ENCODE assay signal across 1 cellular context in the genomic region with DNA sequence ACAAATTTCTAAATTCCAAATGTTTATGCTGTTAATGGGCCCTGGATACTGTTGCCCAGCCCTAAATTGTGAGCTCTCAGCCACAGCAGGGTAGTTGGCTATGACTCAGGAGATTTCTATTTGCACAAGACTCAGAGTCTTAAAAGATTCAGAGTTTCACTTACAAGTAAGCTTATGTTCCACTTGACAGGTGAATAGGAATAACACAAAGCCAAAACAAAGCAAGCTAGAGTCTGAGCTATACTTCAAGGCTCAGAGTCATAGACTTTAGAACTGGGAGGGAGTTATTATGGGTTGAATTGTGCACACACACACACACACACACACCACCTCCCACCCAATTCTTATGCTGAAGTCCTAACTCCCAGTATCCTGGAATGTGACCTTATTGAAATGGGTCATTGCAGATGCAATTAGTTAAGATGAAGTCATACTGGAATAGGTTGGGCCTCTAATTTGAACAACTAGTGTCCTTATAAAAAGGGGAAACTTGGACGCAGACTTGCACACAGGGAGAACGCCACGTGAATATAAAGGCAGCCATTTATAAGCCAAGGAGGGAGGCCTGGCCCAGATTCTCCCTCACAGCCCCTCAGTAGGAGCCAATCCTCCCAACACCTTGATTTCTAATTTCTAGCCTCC.
A peak's percentile ranks its signal among the peaks of the same experiment; 100 is the strongest.
TF ChIP-seq lines count a peak whose summit lies in the region.

No MANE protein-coding gene starts in this region.

TF ChIP-seq in HEK293, 187 proteins besides CTCF, POLR2A, EP300 and RAD21 (continued from another document and continues in another):
- TF ChIP-seq, protein P1, sequence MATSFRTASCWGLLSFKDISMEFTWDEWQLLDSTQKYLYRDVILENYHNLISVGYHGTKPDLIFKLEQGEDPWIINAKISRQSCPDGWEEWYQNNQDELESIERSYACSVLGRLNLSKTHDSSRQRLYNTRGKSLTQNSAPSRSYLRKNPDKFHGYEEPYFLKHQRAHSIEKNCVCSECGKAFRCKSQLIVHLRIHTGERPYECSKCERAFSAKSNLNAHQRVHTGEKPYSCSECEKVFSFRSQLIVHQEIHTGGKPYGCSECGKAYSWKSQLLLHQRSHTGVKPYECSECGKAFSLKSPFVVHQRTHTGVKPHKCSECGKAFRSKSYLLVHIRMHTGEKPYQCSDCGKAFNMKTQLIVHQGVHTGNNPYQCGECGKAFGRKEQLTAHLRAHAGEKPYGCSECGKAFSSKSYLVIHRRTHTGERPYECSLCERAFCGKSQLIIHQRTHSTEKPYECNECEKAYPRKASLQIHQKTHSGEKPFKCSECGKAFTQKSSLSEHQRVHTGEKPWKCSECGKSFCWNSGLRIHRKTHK (tag by site-specific recombination; IDR thresholded peaks at IDR 0.05): no peak
- TF ChIP-seq ZNF529 (tag by site-specific recombination; IDR thresholded peaks at IDR 0.05; ENCODE audit: insufficient replicate concordance): no peak
- peak; percentile 69 for TF ChIP-seq MYNN (tag by site-specific recombination; IDR thresholded peaks at IDR 0.05; ENCODE audit: borderline replicate concordance)
- no peak for TF ChIP-seq ZNF426 (tag by site-specific recombination; IDR thresholded peaks at IDR 0.05)
- no peak for TF ChIP-seq ZNF473 (tag by site-specific recombination; IDR thresholded peaks at IDR 0.05)
- no peak for TF ChIP-seq ZNF654 (tag by site-specific recombination; IDR thresholded peaks at IDR 0.05; ENCODE audit: low read depth)
- TF ChIP-seq ZNF433 (tag by site-specific recombination; IDR thresholded peaks at IDR 0.05; ENCODE audit: low read depth): no peak
- no peak for TF ChIP-seq ZNF19 (tag by site-specific recombination; IDR thresholded peaks at IDR 0.05; ENCODE audit: low read depth)
- peak; percentile 87 for TF ChIP-seq ZNF629 (tag by site-specific recombination; IDR thresholded peaks at IDR 0.05)
- TF ChIP-seq ZNF138 (tag by site-specific recombination; IDR thresholded peaks at IDR 0.05; ENCODE audit: borderline replicate concordance): no peak
- peak; percentile 82; the same call in 1 of the 2 replicates for TF ChIP-seq ZNF501 (tag by site-specific recombination; IDR thresholded peaks at IDR 0.05)
- TF ChIP-seq RBAK (tag by site-specific recombination; IDR thresholded peaks at IDR 0.05): no peak
- no peak for TF ChIP-seq ZNF837 (tag by site-specific recombination; IDR thresholded peaks at IDR 0.05)
- TF ChIP-seq, protein P2, sequence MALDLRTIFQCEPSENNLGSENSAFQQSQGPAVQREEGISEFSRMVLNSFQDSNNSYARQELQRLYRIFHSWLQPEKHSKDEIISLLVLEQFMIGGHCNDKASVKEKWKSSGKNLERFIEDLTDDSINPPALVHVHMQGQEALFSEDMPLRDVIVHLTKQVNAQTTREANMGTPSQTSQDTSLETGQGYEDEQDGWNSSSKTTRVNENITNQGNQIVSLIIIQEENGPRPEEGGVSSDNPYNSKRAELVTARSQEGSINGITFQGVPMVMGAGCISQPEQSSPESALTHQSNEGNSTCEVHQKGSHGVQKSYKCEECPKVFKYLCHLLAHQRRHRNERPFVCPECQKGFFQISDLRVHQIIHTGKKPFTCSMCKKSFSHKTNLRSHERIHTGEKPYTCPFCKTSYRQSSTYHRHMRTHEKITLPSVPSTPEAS (tag by site-specific recombination; IDR thresholded peaks at IDR 0.05): peak; percentile 82
- TF ChIP-seq ZNF10 (tag by site-specific recombination; IDR thresholded peaks at IDR 0.05): no peak
- TF ChIP-seq GLIS2 (tag by site-specific recombination; IDR thresholded peaks at IDR 0.05): peak; percentile 36; the same call in 1 of the 2 replicates
- TF ChIP-seq GFI1B (tag by site-specific recombination; IDR thresholded peaks at IDR 0.05): peak; percentile 43; the same call in 1 of the 2 replicates
- peak; percentile 77 for TF ChIP-seq TRIM28 (IDR thresholded peaks at IDR 0.05; ENCODE audit: borderline replicate concordance, low read length)
- TF ChIP-seq ZBTB48 (tag by site-specific recombination; IDR thresholded peaks at IDR 0.05): no peak
- no peak for TF ChIP-seq OVOL3 (tag by site-specific recombination; IDR thresholded peaks at IDR 0.05)
- TF ChIP-seq, protein P3, sequence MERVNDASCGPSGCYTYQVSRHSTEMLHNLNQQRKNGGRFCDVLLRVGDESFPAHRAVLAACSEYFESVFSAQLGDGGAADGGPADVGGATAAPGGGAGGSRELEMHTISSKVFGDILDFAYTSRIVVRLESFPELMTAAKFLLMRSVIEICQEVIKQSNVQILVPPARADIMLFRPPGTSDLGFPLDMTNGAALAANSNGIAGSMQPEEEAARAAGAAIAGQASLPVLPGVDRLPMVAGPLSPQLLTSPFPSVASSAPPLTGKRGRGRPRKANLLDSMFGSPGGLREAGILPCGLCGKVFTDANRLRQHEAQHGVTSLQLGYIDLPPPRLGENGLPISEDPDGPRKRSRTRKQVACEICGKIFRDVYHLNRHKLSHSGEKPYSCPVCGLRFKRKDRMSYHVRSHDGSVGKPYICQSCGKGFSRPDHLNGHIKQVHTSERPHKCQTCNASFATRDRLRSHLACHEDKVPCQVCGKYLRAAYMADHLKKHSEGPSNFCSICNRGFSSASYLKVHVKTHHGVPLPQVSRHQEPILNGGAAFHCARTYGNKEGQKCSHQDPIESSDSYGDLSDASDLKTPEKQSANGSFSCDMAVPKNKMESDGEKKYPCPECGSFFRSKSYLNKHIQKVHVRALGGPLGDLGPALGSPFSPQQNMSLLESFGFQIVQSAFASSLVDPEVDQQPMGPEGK (tag by site-specific recombination; IDR thresholded peaks at IDR 0.05): peak; percentile 61
- TF ChIP-seq, protein P4, sequence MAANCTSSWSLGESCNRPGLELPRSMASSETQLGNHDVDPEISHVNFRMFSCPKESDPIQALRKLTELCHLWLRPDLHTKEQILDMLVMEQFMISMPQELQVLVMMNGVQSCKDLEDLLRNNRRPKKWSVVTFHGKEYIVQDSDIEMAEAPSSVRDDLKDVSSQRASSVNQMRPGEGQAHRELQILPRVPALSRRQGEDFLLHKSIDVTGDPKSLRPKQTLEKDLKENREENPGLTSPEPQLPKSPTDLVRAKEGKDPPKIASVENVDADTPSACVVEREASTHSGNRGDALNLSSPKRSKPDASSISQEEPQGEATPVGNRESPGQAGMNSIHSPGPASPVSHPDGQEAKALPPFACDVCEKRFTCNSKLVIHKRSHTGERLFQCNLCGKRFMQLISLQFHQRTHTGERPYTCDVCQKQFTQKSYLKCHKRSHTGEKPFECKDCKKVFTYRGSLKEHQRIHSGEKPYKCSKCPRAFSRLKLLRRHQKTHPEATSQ (tag by site-specific recombination; IDR thresholded peaks at IDR 0.05): no peak
- TF ChIP-seq ZNF324 (tag by site-specific recombination; IDR thresholded peaks at IDR 0.05): 0 out of 2 replicates have a peak, but pooled peaks have one; percentile 49
- TF ChIP-seq, protein P5, sequence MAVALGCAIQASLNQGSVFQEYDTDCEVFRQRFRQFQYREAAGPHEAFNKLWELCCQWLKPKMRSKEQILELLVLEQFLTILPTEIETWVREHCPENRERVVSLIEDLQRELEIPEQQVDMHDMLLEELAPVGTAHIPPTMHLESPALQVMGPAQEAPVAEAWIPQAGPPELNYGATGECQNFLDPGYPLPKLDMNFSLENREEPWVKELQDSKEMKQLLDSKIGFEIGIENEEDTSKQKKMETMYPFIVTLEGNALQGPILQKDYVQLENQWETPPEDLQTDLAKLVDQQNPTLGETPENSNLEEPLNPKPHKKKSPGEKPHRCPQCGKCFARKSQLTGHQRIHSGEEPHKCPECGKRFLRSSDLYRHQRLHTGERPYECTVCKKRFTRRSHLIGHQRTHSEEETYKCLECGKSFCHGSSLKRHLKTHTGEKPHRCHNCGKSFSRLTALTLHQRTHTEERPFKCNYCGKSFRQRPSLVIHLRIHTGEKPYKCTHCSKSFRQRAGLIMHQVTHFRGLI (tag by site-specific recombination; IDR thresholded peaks at IDR 0.05): no peak
- TF ChIP-seq ZBTB8A (tag by site-specific recombination; IDR thresholded peaks at IDR 0.05): 0 out of 2 replicates have a peak, but pooled peaks have one; percentile 16
- TF ChIP-seq, protein P6, sequence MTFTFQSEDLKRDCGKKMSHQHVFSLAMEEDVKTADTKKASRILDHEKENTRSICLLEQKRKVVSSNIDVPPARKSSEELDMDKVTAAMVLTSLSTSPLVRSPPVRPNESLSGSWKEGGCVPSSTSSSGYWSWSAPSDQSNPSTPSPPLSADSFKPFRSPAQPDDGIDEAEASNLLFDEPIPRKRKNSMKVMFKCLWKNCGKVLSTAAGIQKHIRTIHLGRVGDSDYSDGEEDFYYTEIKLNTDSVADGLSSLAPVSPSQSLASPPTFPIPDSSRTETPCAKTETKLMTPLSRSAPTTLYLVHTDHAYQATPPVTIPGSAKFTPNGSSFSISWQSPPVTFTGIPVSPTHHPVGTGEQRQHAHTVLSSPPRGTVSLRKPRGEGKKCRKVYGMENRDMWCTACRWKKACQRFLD (tag by site-specific recombination; IDR thresholded peaks at IDR 0.05): no peak
- TF ChIP-seq ZNF558 (tag by site-specific recombination; IDR thresholded peaks at IDR 0.05): peak; percentile 64
- TF ChIP-seq KLF8 (tag by site-specific recombination; IDR thresholded peaks at IDR 0.05): peak; percentile 75
- peak; percentile 26; the same call in 1 of the 2 replicates for TF ChIP-seq ZBTB20 (tag by site-specific recombination; IDR thresholded peaks at IDR 0.05)
- no peak for TF ChIP-seq ZNF114 (tag by site-specific recombination; IDR thresholded peaks at IDR 0.05)
- no peak for TF ChIP-seq ZNF670 (tag by site-specific recombination; IDR thresholded peaks at IDR 0.05; ENCODE audit: low read depth)
- TF ChIP-seq KLF16 (tag by site-specific recombination; IDR thresholded peaks at IDR 0.05): no peak
- TF ChIP-seq, protein P7, sequence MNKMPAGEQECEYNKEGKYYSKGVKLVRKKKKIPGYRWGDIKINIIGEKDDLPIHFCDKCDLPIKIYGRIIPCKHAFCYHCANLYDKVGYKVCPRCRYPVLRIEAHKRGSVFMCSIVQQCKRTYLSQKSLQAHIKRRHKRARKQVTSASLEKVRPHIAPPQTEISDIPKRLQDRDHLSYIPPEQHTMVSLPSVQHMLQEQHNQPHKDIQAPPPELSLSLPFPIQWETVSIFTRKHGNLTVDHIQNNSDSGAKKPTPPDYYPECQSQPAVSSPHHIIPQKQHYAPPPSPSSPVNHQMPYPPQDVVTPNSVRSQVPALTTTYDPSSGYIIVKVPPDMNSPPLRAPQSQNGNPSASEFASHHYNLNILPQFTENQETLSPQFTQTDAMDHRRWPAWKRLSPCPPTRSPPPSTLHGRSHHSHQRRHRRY (tag by site-specific recombination; IDR thresholded peaks at IDR 0.05): no peak
- 0 out of 2 replicates have a peak, but pooled peaks have one; percentile 69 for TF ChIP-seq BCL11A (tag by site-specific recombination; IDR thresholded peaks at IDR 0.05; ENCODE audit: low read depth)
- TF ChIP-seq ZNF677 (tag by site-specific recombination; IDR thresholded peaks at IDR 0.05): no peak
- TF ChIP-seq, protein P8, sequence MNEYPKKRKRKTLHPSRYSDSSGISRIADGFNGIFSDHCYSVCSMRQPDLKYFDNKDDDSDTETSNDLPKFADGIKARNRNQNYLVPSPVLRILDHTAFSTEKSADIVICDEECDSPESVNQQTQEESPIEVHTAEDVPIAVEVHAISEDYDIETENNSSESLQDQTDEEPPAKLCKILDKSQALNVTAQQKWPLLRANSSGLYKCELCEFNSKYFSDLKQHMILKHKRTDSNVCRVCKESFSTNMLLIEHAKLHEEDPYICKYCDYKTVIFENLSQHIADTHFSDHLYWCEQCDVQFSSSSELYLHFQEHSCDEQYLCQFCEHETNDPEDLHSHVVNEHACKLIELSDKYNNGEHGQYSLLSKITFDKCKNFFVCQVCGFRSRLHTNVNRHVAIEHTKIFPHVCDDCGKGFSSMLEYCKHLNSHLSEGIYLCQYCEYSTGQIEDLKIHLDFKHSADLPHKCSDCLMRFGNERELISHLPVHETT (tag by site-specific recombination; IDR thresholded peaks at IDR 0.05): peak; percentile 80
- TF ChIP-seq ZNF747 (tag by site-specific recombination; IDR thresholded peaks at IDR 0.05): no peak
- TF ChIP-seq, protein P9, sequence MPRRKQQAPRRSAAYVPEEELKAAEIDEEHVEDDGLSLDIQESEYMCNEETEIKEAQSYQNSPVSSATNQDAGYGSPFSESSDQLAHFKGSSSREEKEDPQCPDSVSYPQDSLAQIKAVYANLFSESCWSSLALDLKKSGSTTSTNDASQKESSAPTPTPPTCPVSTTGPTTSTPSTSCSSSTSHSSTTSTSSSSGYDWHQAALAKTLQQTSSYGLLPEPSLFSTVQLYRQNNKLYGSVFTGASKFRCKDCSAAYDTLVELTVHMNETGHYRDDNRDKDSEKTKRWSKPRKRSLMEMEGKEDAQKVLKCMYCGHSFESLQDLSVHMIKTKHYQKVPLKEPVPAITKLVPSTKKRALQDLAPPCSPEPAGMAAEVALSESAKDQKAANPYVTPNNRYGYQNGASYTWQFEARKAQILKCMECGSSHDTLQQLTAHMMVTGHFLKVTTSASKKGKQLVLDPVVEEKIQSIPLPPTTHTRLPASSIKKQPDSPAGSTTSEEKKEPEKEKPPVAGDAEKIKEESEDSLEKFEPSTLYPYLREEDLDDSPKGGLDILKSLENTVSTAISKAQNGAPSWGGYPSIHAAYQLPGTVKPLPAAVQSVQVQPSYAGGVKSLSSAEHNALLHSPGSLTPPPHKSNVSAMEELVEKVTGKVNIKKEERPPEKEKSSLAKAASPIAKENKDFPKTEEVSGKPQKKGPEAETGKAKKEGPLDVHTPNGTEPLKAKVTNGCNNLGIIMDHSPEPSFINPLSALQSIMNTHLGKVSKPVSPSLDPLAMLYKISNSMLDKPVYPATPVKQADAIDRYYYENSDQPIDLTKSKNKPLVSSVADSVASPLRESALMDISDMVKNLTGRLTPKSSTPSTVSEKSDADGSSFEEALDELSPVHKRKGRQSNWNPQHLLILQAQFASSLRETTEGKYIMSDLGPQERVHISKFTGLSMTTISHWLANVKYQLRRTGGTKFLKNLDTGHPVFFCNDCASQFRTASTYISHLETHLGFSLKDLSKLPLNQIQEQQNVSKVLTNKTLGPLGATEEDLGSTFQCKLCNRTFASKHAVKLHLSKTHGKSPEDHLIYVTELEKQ (tag by site-specific recombination; IDR thresholded peaks at IDR 0.05; ENCODE audit: borderline replicate concordance): peak; percentile 80
- no peak for TF ChIP-seq ZNF664 (tag by site-specific recombination; IDR thresholded peaks at IDR 0.05)
- TF ChIP-seq, protein P10, sequence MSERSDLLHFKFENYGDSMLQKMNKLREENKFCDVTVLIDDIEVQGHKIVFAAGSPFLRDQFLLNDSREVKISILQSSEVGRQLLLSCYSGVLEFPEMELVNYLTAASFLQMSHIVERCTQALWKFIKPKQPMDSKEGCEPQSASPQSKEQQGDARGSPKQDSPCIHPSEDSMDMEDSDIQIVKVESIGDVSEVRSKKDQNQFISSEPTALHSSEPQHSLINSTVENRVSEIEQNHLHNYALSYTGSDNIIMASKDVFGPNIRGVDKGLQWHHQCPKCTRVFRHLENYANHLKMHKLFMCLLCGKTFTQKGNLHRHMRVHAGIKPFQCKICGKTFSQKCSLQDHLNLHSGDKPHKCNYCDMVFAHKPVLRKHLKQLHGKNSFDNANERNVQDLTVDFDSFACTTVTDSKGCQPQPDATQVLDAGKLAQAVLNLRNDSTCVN (tag by site-specific recombination; optimal IDR thresholded peaks at IDR 0.05): no peak
- TF ChIP-seq ZNF660 (tag by site-specific recombination; IDR thresholded peaks at IDR 0.05): no peak
